ENCODE assay signal across 17 cellular contexts in the genomic region with DNA sequence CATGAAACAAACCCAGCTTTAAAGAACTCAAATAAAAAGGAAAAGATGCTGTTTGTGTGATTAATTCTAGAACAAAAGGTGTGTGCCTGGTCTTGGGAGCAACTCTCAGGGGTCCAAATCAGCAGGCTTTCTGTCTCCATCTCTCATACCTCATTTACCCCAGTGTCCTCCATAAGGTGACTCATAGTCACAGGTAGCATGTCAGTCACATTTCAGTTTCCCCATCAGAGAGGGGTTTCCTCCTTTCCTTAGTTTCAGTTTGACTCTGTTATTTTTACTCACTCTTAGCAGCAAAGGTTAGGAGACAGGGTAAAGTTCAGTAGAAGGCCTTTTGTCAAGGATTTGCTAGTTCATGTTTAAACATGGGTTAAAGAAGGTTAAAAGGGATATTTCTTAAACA. TPM values are rescaled to one million over a fixed set of nuclear protein-coding genes. Genes with fewer than 3 reads are reported as not detected.
DNase-seq lines count a peak whose midpoint lies in the region; ATAC-seq and TF ChIP-seq lines count a peak whose summit lies in the region.
"Had no signal": no experiment of that assay in that cellular context is flagged by ENCODE, and none has a peak within 500 bp of the region (broad histone marks: within the 10 kb centered on the region; RNA-seq: fewer than 3 reads in every experiment).

No MANE protein-coding gene starts in this region.

- ATAC-seq in GM21367 (IDR thresholded peaks at IDR 0.05; ENCODE audit: unreplicated experiment), result peak; percentile 71
- peak; percentile 75 for ATAC-seq in HG03442 (IDR thresholded peaks at IDR 0.05; ENCODE audit: unreplicated experiment)
- no peak for ATAC-seq in HG03097 (IDR thresholded peaks at IDR 0.05; ENCODE audit: low FRiP score, unreplicated experiment)
- ATAC-seq: esophagus mucosa, left lung, sciatic nerve had no signal

- TF ChIP-seq POLR2A in lower leg skin (IDR thresholded peaks at IDR 0.05), result no peak

- no peaks in the 10 kb centered on the region for H3K36me3 ChIP-seq in WERI-Rb-1
- H3K36me3 ChIP-seq: left lung had no signal

- H3K4me3 ChIP-seq in epithelial cell of esophagus (ENCODE audit: low read length) (no peak overlapping the region), WERI-Rb-1 (ENCODE audit: low read depth, low read length) (no peak overlapping the region), lower leg skin (ENCODE audit: low read depth, poor library complexity, severe bottlenecking) (no peak overlapping the region)
- H3K4me3 ChIP-seq: left lung had no signal

- H3K9me3 ChIP-seq in WERI-Rb-1 (ENCODE audit: severe bottlenecking), result no peaks in the 10 kb centered on the region
- H3K9me3 ChIP-seq: left lung had no signal

- intact Hi-C loops in lower leg skin (cut with DNase I; ENCODE audit: low total_unique reads), result no loop called here

- TF ChIP-seq CTCF in epithelial cell of esophagus (IDR thresholded peaks at IDR 0.05; ENCODE audit: insufficient read depth, low read depth, low read length, missing control alignments) (no peak), WERI-Rb-1 (IDR thresholded peaks at IDR 0.05; ENCODE audit: low read depth, low read length) (no peak), lower leg skin (IDR thresholded peaks at IDR 0.05) (no peak)

- no peak overlapping the region for H3K27ac ChIP-seq in WERI-Rb-1

- no peaks in the 10 kb centered on the region for H3K27me3 ChIP-seq in WERI-Rb-1 (ENCODE audit: insufficient read depth, low read depth, severe bottlenecking)
- H3K27me3 ChIP-seq: left lung had no signal

- peak; percentile 66 for DNase-seq in CD1c-positive myeloid dendritic cell (ENCODE audit: extremely low spot score)
- DNase-seq in epithelial cell of esophagus (ENCODE audit: low read depth), result peak; percentile 22
- DNase-seq in WERI-Rb-1, result no peak
- no peak for DNase-seq in HUDEP-2 (lab: John Stamatoyannopoulos, UW; ENCODE audit: unreplicated experiment in 76 of 76)
- no peak for DNase-seq in lower leg skin (ENCODE audit: low spot score in 2 of 2)
- DNase-seq: activated CD8-positive, alpha-beta memory T cell treated with anti-CD3 and anti-CD28 coated beads, Interleukin-2, amount 50 U/mL, for 4 hours; hippocampal formation; KBM-7; left lung; NCI-H2029; stimulated activated CD4-positive, alpha-beta T cell treated with anti-CD3 and anti-CD28 coated beads, Interleukin-4, amount 100 ng/mL, for 4 hours; stimulated activated naive CD4-positive, alpha-beta T cell treated with Interleukin-2 at 50 U/mL for 16 hours had no signal

RNA-seq across cellular contexts. Expression of gene OGFRL1, which starts 46.2 kb away (rescaled TPM):
- total RNA-seq in lower leg skin, result 10 to 100 TPM; 36.7 to 59.0 (median 43.7) TPM

Comparison
In these comparisons a context has a peak if more than half of its experiments do, and no peak if none do; other contexts are left out.
1. DNase-seq: peak in CD1c-positive myeloid dendritic cell (single experiment) and epithelial cell of esophagus (single experiment); none in WERI-Rb-1 (single experiment), HUDEP-2 (0 of 76) and lower leg skin (0 of 2).